In the genomic region with DNA sequence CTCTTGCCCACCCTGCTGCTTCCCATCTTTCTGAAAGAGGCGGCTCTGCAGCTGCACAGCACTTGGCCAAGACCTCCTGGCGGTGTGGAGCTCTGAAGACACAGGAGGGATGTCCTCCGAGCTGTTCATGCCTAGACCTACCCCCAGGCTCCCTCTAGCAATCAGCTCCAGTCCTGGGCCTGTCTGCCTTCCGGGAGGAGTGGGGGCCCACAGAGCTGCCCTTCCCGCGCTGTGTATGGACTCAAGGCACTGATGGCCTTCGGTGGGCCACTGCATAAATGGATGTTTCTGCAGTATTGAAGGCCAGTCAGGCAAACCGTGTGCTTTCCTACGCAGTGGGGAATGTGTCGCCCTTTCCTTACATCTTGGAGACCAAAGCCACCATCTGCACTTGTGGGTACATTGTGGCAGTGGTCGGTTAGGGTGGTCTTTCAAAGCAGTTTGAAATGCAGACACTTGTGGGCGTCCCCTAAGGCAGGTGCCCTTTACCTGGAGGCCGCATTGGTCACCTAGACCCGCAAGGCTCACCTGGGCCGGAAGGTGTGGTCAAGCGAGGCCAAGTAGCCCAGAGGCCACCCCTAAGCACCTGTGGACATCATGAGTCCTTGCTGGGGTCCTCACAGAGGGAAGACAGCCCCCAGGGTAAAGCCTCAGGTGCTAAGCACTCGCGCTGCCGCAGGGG, we compare ENCODE assay signal across 8 cellular contexts. TPM values are rescaled to one million over a fixed set of nuclear protein-coding genes. Genes with fewer than 3 reads are reported as not detected.
DNase-seq lines count a peak whose midpoint lies in the region; ATAC-seq lines count a peak whose summit lies in the region.

No MANE protein-coding gene starts in this region.

- no peaks in the 10 kb centered on the region for H3K27me3 Mint-ChIP-seq in T-cell

- H3K4me2 ChIP-seq in GM23248 (ENCODE audit: unreplicated experiment) (peak overlapping the region; percentile 80), skeletal muscle satellite cell (ENCODE audit: low read length) (peak overlapping the region; percentile 97)

- H3K4me3 Mint-ChIP-seq in T-cell = peak overlapping the region; percentile 69 to 73 (median 72)

- peak overlapping the region; percentile 98 for H2AFZ ChIP-seq in GM23248

- in situ Hi-C loops in GM23248 (cut with MboI) = no loop called here

- H3K27ac ChIP-seq in GM23248 = peak overlapping the region; percentile 38

- peaks cover 8% of the 10 kb centered on the region; the same call in 1 of the 2 replicates for H3K4me1 ChIP-seq in GM23248 (ENCODE audit: insufficient read depth)
- H3K4me1 ChIP-seq in skeletal muscle satellite cell (ENCODE audit: control insufficient read depth, insufficient read depth, low read length) = peaks cover 12% of the 10 kb centered on the region

- no peaks in the 10 kb centered on the region for H3K36me3 ChIP-seq in GM23248 (ENCODE audit: low read depth)
- H3K36me3 ChIP-seq in skeletal muscle satellite cell (ENCODE audit: insufficient read depth, low read length) = no peaks in the 10 kb centered on the region

- no peaks in the 10 kb centered on the region for H4K20me1 ChIP-seq in GM23248 (ENCODE audit: insufficient read depth)

- H3F3A ChIP-seq in GM23248 (ENCODE audit: insufficient read depth) = peaks cover 15% of the 10 kb centered on the region; the same call in 1 of the 2 replicates

- ATAC-seq in T-cell (replicated peaks in 1 of 4) (no peak), GM18868 (IDR thresholded peaks at IDR 0.05; ENCODE audit: unreplicated experiment) (no peak), HG02623 (IDR thresholded peaks at IDR 0.05; ENCODE audit: unreplicated experiment) (no peak)

- H3K4me3 ChIP-seq in GM23248 (peak overlapping the region; percentile 79), skeletal muscle satellite cell (ENCODE audit: low read length) (peak overlapping the region; percentile 73)

- DNase-seq in GM23248 (no peak), T-cell (peak in 2 of 34 experiments; percentile 1 to 7), globus pallidus (ENCODE audit: low spot score) (peak; percentile 9), NCI-H1417 (lab: John Stamatoyannopoulos, UW) (no peak), DMS153 treated with DMSO at 0.1 percent for 48 hours (lab: John Stamatoyannopoulos, UW; ENCODE audit: unreplicated experiment) (no peak)

- H3K79me2 ChIP-seq in GM23248 (ENCODE audit: insufficient read depth) = peaks cover 33% of the 10 kb centered on the region

- peak overlapping the region; percentile 82 for H3K9ac ChIP-seq in GM23248
- peak overlapping the region; percentile 83 for H3K9ac ChIP-seq in skeletal muscle satellite cell (ENCODE audit: low read depth, low read length)

- H3K9me3 Mint-ChIP-seq in T-cell = no peaks in the 10 kb centered on the region

- WGBS in GM23248 (ENCODE audit: low coverage in 1 of 2, low lambda C conversion rate in 2 of 2, missing lambda C conversion rate in 2 of 2), 2 experiments = 64 to 65% methylated on average over 19 of the region's 19 CpGs

- CTCF ChIA-PET in T-cell (lab: Charles Lee) = interaction anchor here (0.7 kb wide), 2 partner anchors 1090 to 1849 kb away, joined by 3 to 4 read pairs; no protein-coding TSS in a partner anchor

- no peaks in the 10 kb centered on the region for H3K9me2 ChIP-seq in GM23248 (ENCODE audit: insufficient read depth)

- no peaks in the 10 kb centered on the region for H3K27me3 ChIP-seq in GM23248 (replicated peaks; ENCODE audit: insufficient read depth)
- H3K27me3 ChIP-seq in skeletal muscle satellite cell (ENCODE audit: control insufficient read depth, insufficient read depth, low read length) = no peaks in the 10 kb centered on the region

- H3K27ac Mint-ChIP-seq in T-cell = peak overlapping the region; percentile 89 to 91

- H3K9me3 ChIP-seq in GM23248 (ENCODE audit: low read depth) (no peaks in the 10 kb centered on the region), skeletal muscle satellite cell (replicated peaks; ENCODE audit: low read length) (no peaks in the 10 kb centered on the region)

- peaks cover 24 to 28% (median 26%) of the 10 kb centered on the region in 3 donors for H3K4me1 Mint-ChIP-seq in T-cell

- no peaks in the 10 kb centered on the region for H3K36me3 Mint-ChIP-seq in T-cell

- POLR2A ChIA-PET in T-cell (lab: Charles Lee) = interaction anchor here in 1 of 2 donors (0.6 to 0.7 kb wide), 3 partner anchors 79 to 1040 kb away, joined by 9 to 13 read pairs (median 10); no protein-coding TSS in a partner anchor

RNA-seq across cellular contexts. Expression of gene PKNOX1, which starts 0.9 kb away (rescaled TPM):
- 9.9 and 11.1 TPM in 2 replicates for total RNA-seq in GM23248 (2014; rRNA removed; shearing (Covaris generic))
- polyA plus RNA-seq in GM23248 (2016; fragmentation: Nextera tagmentation; extraction: Ambion mirVana) = 25.9 and 28.2 TPM in 2 replicates
- total RNA-seq in T-cell = 10 to 100 TPM; 14.4 to 21.7 (median 18.6) TPM
- total RNA-seq in skeletal muscle satellite cell (2012; rRNA removed) = 18.8 and 21.3 TPM in 2 replicates

RNA-seq across cellular contexts. Expression of gene ERVH48-1, which starts 48.0 kb away (rescaled TPM):
- not detected in 2 replicates for total RNA-seq in GM23248 (2014; rRNA removed; shearing (Covaris generic))
- not detected in 2 replicates for polyA plus RNA-seq in GM23248 (2016; fragmentation: Nextera tagmentation; extraction: Ambion mirVana)
- 1 to 10 TPM in 2 of 5 donors, under 1 TPM in 3; 0.21 to 1.2 (median 0.90) TPM for total RNA-seq in T-cell
- under 0.01 TPM in 1 of 2 replicates, not detected in the other for total RNA-seq in skeletal muscle satellite cell (2012; rRNA removed)
